Comparison of ENCODE assay signal across 8 cellular contexts in the genomic region with DNA sequence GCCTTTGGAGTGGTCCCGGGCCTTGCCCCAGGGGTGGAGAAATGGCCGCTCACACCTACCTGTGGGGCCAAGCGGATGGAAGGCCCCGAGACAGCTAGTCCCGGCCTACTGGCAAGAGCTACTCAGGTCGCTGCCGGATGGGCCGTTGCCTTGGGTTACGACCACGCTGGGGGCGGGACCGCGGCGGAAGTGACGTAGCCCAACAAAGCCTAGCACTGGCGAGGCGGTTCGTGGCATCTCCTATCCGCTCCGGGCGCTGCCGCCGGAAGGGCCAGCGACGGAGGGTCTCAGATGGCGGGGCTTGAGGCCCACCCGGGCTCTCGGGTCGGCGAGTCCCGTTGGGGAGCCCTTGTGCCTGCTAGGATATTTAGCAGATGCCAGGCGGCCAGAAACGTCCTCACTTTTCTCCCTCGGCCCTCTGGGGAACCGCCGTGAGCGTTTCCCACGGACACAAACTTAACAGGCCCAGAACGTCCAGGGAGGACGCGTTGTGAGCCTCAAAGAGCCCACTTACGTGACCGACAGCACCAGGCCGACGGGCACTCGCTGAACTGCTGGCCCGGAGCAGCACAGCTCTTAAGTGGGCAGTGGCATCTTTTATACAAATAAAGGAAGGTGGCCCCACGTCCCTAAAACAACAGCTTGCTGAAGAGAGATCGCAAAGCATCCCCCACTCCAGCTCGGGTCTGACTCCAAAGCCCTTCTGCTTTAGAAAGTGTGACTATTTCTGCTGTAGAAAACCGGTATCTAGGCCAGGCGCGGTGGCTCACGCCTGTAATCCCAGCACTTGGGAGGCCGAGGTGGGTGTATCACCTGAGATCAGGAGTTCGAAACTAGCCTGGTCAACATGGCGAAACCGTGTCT.
DNase-seq lines count a peak whose midpoint lies in the region; ATAC-seq and TF ChIP-seq lines count a peak whose summit lies in the region.

A gene with protein sequence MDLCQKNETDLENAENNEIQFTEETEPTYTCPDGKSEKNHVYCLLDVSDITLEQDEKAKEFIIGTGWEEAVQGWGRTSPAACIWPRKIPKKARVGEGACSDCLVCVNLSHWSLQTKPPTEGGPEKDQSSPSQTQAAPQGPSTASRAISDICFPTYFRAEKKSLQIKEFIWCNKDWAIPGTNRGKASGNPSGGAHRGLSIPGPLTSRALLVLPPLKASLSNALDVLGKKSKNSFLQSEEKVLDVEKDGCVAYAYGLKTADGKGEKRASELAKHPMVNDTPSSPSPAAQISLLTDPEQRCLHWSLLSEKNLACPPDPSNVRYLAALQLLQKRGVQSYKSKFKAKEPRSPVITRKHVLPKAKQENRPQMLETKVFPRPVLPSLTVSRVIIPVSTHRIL (minus strand): TSS at position 162 of the 864 bp plus-strand sequence. CDS start 13,283 bp downstream, outside the sequence.

- peaks cover 10 to 17% (median 13%) of the 10 kb centered on the region in 10 experiments for H3K4me1 ChIP-seq in BLaER1 treated with 17β-estradiol and CSF1 and Interleukin-3, amounts not matched to agents 10 nM and 100 nM

- TF ChIP-seq CTCF in coronary artery (IDR thresholded peaks at IDR 0.05) = no peak

- H3K36me3 ChIP-seq in BLaER1 treated with 17β-estradiol and CSF1 and Interleukin-3, amounts not matched to agents 10 nM and 100 nM = peaks cover 0 to 5% (median 0%) of the 10 kb centered on the region in 11 experiments; a peak in 2 of 22 replicates

- H3K27ac ChIP-seq in BLaER1 treated with 17β-estradiol and CSF1 and Interleukin-3, amounts not matched to agents 10 nM and 100 nM = peak within 1 kb of the TSS; percentile 78 to 93 (median 83)
- H3K27ac ChIP-seq in coronary artery = peak within 1 kb of the TSS; percentile 97

- H3K4me3 ChIP-seq in BLaER1 treated with 17β-estradiol and CSF1 and Interleukin-3, amounts not matched to agents 10 nM and 100 nM = peak within 1 kb of the TSS; percentile 66 to 79 (median 70)
- peak within 1 kb of the TSS; percentile 89 for H3K4me3 ChIP-seq in coronary artery

- H3K4me2 ChIP-seq in BLaER1 treated with 17β-estradiol and CSF1 and Interleukin-3, amounts not matched to agents 10 nM and 100 nM = peak within 1 kb of the TSS; percentile 78 to 95 (median 88)

- peak within 1 kb of the TSS; percentile 78 to 93 (median 87) for H3K9ac ChIP-seq in BLaER1 treated with 17β-estradiol and CSF1 and Interleukin-3, amounts not matched to agents 10 nM and 100 nM

- H3K27me3 ChIP-seq in BLaER1 treated with 17β-estradiol and CSF1 and Interleukin-3, amounts not matched to agents 10 nM and 100 nM = no peaks in the 10 kb centered on the region

- H3K9me3 ChIP-seq in BLaER1 treated with 17β-estradiol and CSF1 and Interleukin-3, amounts not matched to agents 10 nM and 100 nM (replicated peaks in 1 of 11) = no peaks in the 10 kb centered on the region

- ATAC-seq in GM19324 (IDR thresholded peaks at IDR 0.05; ENCODE audit: low FRiP score, unreplicated experiment) = peak; percentile 96
- peak; percentile 93 for ATAC-seq in HG03457 (IDR thresholded peaks at IDR 0.05; ENCODE audit: unreplicated experiment)

- peak; percentile 96 to 97 for DNase-seq in NCI-H524 (lab: John Stamatoyannopoulos, UW)
- DNase-seq in activated CD4-positive, alpha-beta T cell treated with anti-CD3 and anti-CD28 coated beads for 48 hours = peak; percentile 98
- DNase-seq in coronary artery (ENCODE audit: low spot score) = peak; percentile 99
- DNase-seq in left kidney (ENCODE audit: low read depth, low spot score) = peak; percentile 99
- DNase-seq in stimulated activated CD4-positive, alpha-beta T cell treated with anti-CD3 and anti-CD28 coated beads, Interleukin-1b, Interleukin-23, amount 100 ng/mL, for 4 hours (ENCODE audit: low read depth in 2 of 2) = peak; percentile 91 to 96

- H4K20me1 ChIP-seq in BLaER1 treated with 17β-estradiol and CSF1 and Interleukin-3, amounts not matched to agents 10 nM and 100 nM = no peaks in the 10 kb centered on the region

Comparison
In these comparisons a context has a peak if more than half of its experiments do, and no peak if none do; other contexts are left out.
1. Peak in every context shown above with its lines: DNase-seq, ATAC-seq, H3K4me3 ChIP-seq and H3K27ac ChIP-seq.